Comparison of ENCODE assay signal across 8 cellular contexts in the genomic region with DNA sequence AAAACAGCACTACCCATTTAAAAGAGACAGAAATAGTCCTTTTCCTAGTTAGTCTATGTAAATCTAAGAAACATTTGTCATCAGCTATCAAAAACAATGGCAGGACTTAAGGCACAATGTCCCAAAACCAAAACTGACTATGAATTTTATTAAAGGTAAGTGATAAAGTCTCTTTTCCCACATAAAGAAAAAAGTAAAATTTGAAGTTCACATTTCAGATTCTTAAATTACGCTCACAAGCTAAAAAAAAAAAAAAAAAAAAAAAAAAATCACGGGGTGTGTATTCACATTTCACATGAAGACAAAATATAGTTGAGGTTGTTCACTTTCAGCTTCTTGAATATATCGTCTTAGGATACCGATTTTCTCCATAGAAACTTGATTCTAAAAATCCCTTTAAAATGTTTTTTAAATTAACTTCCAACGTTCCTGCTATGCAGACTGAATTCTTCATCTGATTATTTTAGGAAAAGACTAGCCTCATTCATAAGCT. TPM values are rescaled to one million over a fixed set of nuclear protein-coding genes. Genes with fewer than 3 reads are reported as not detected.
DNase-seq lines count a peak whose midpoint lies in the region; ATAC-seq and TF ChIP-seq lines count a peak whose summit lies in the region.

No MANE protein-coding gene starts in this region.

- H3K4me3 ChIP-seq in CD4-positive, alpha-beta memory T cell (ENCODE audit: low read length in 2 of 2): peak overlapping the region; percentile 52 to 95
- peak overlapping the region; percentile 87 for H3K4me3 ChIP-seq in OCI-LY7 (ENCODE audit: low read depth, low read length, poor library complexity, severe bottlenecking)
- H3K4me3 ChIP-seq in osteoblast (ENCODE audit: insufficient read depth, low read length): peak overlapping the region; percentile 86

- peak overlapping the region; percentile 92; the same call in 1 of the 2 replicates for H2AFZ ChIP-seq in OCI-LY7 (ENCODE audit: low read length)
- peak overlapping the region; percentile 27 for H2AFZ ChIP-seq in osteoblast (ENCODE audit: low read length)

- no peak for DNase-seq in CD4-positive, alpha-beta memory T cell
- DNase-seq in OCI-LY7 (ENCODE audit: low spot score) (no peak), endothelial cell (ENCODE audit: low spot score) (no peak), osteoblast (ENCODE audit: insufficient read length, low spot score, missing footprints) (no peak), NCI-H1930 (lab: John Stamatoyannopoulos, UW) (no peak), COLO668 (lab: John Stamatoyannopoulos, UW; ENCODE audit: unreplicated experiment) (no peak)

- peak overlapping the region; percentile 87 for H3K27ac ChIP-seq in CD4-positive, alpha-beta memory T cell (ENCODE audit: low read depth, low read length)
- H3K27ac ChIP-seq in OCI-LY7 (ENCODE audit: low read depth, low read length, poor library complexity, severe bottlenecking) (peak overlapping the region; percentile 73), osteoblast (ENCODE audit: low read depth, low read length) (peak overlapping the region; percentile 88)

- BruUV-seq in OCI-LY7 (replicated peaks; lab: Mats Ljungman, UMichigan): TSS peak; percentile 63

- TF ChIP-seq CTCF in OCI-LY7 (conservative IDR thresholded peaks at IDR 0.05; ENCODE audit: low read length): no peak
- TF ChIP-seq CTCF in endothelial cell (IDR thresholded peaks at IDR 0.05; ENCODE audit: unreplicated experiment): no peak
- TF ChIP-seq CTCF in osteoblast (IDR thresholded peaks at IDR 0.05; ENCODE audit: extremely low read depth, low read depth, low read length): no peak

- POLR2A ChIA-PET in CD4-positive, alpha-beta memory T cell (lab: Charles Lee; ENCODE audit: partially characterized antibody): interaction anchor here (0.8 to 3.6 kb wide), 11 partner anchors 11 to 731 kb away, joined by 3 to 51 read pairs (median 6); a partner anchor contains a TSS
- POLR2A ChIA-PET in OCI-LY7 (lab: Charles Lee): interaction anchor here (0.5 to 3.3 kb wide), 20 partner anchors 12 to 1815 kb away, joined by 3 to 23 read pairs (median 4); a partner anchor contains a TSS

- no peaks in the 10 kb centered on the region for H3K27me3 Mint-ChIP-seq in CD4-positive, alpha-beta memory T cell
- peaks cover 2% of the 10 kb centered on the region for H3K27me3 Mint-ChIP-seq in endothelial cell (ENCODE audit: unreplicated experiment)

- peaks cover 14 to 56% (median 29%) of the 10 kb centered on the region in 4 donors for H3K4me1 Mint-ChIP-seq in CD4-positive, alpha-beta memory T cell
- H3K4me1 Mint-ChIP-seq in endothelial cell (ENCODE audit: unreplicated experiment): peaks cover 21% of the 10 kb centered on the region

- no peaks in the 10 kb centered on the region for H3K9me2 ChIP-seq in OCI-LY7 (ENCODE audit: insufficient read depth, low read length)

- H3K36me3 ChIP-seq in CD4-positive, alpha-beta memory T cell (ENCODE audit: insufficient read depth, low read length): no peaks in the 10 kb centered on the region
- peaks cover 13% of the 10 kb centered on the region for H3K36me3 ChIP-seq in OCI-LY7 (ENCODE audit: insufficient read depth, low read length)
- no peaks in the 10 kb centered on the region for H3K36me3 ChIP-seq in osteoblast (ENCODE audit: insufficient read depth, low read length)

- intact Hi-C loops in CD4-positive, alpha-beta memory T cell (cut with micrococcal nuclease): loop anchor here (5.0 to 10.0 kb wide), 3 partner anchors 37 to 530 kb away; a partner anchor contains a TSS
- intact Hi-C loops in OCI-LY7 (cut with micrococcal nuclease; ENCODE audit: unreplicated experiment): loop anchor here (5.0 kb wide), 1 partner anchor 152 kb away; a partner anchor contains a TSS

- H3K79me2 ChIP-seq in OCI-LY7 (ENCODE audit: insufficient read depth, low read depth, low read length) (peaks cover 54% of the 10 kb centered on the region), osteoblast (ENCODE audit: insufficient read depth, low read length) (peaks cover 48% of the 10 kb centered on the region)

- H3K27me3 ChIP-seq in CD4-positive, alpha-beta memory T cell (ENCODE audit: insufficient read depth, low read length): no peaks in the 10 kb centered on the region
- H3K27me3 ChIP-seq in osteoblast (ENCODE audit: insufficient read depth, low read length): no peaks in the 10 kb centered on the region

- H4K20me1 ChIP-seq in OCI-LY7 (ENCODE audit: insufficient read depth, low read length) (peaks cover 11% of the 10 kb centered on the region; the same call in 1 of the 2 replicates), osteoblast (ENCODE audit: insufficient read depth, low read length) (peaks cover 3% of the 10 kb centered on the region)

- H3K27ac Mint-ChIP-seq in CD4-positive, alpha-beta memory T cell: peak overlapping the region; percentile 91 to 99 (median 96)
- peak overlapping the region; percentile 98 for H3K27ac Mint-ChIP-seq in endothelial cell (ENCODE audit: unreplicated experiment)

- H3K9me3 ChIP-seq in CD4-positive, alpha-beta memory T cell (ENCODE audit: control insufficient read depth in 1 of 2, low read length in 2 of 2): no peaks in the 10 kb centered on the region
- H3K9me3 ChIP-seq in OCI-LY7 (ENCODE audit: low read length) (no peaks in the 10 kb centered on the region), osteoblast (ENCODE audit: low read depth, low read length) (no peaks in the 10 kb centered on the region)

- peak overlapping the region; percentile 87 to 96 (median 94) for H3K4me3 Mint-ChIP-seq in CD4-positive, alpha-beta memory T cell
- peak overlapping the region; percentile 96 for H3K4me3 Mint-ChIP-seq in endothelial cell (ENCODE audit: unreplicated experiment)

- ATAC-seq in GM19463 (IDR thresholded peaks at IDR 0.05; ENCODE audit: unreplicated experiment): no peak
- ATAC-seq in HG02852 (IDR thresholded peaks at IDR 0.05; ENCODE audit: unreplicated experiment): no peak

- H3K36me3 Mint-ChIP-seq in CD4-positive, alpha-beta memory T cell: peaks cover 4 to 14% of the 10 kb centered on the region in 2 donors
- peaks cover 4% of the 10 kb centered on the region for H3K36me3 Mint-ChIP-seq in endothelial cell (ENCODE audit: low read depth, unreplicated experiment)

- H3K4me2 ChIP-seq in OCI-LY7 (ENCODE audit: low read length) (peak overlapping the region; percentile 87), osteoblast (ENCODE audit: insufficient read depth, low read length) (peak overlapping the region; percentile 83)

- CTCF ChIA-PET in CD4-positive, alpha-beta memory T cell (lab: Charles Lee; ENCODE audit: partially characterized antibody): interaction anchor here (0.6 to 6.8 kb wide), 16 partner anchors 11 to 829 kb away, joined by 3 to 158 read pairs (median 8); a partner anchor contains a TSS
- CTCF ChIA-PET in OCI-LY7 (lab: Charles Lee; ENCODE audit: unreplicated experiment): interaction anchor here (1.2 kb wide), 1 partner anchor 26 kb away, joined by 3 read pairs; no protein-coding TSS in a partner anchor

- peaks cover 0 to 4% (median 0%) of the 10 kb centered on the region in 8 donors for H3K9me3 Mint-ChIP-seq in CD4-positive, alpha-beta memory T cell
- H3K9me3 Mint-ChIP-seq in endothelial cell (ENCODE audit: unreplicated experiment): no peaks in the 10 kb centered on the region

- peaks cover 22% of the 10 kb centered on the region for H3K4me1 ChIP-seq in CD4-positive, alpha-beta memory T cell (ENCODE audit: insufficient read depth, low read length)
- H3K4me1 ChIP-seq in OCI-LY7 (ENCODE audit: insufficient read depth, low read length, poor library complexity, severe bottlenecking): peaks cover 23% of the 10 kb centered on the region
- peaks cover 16% of the 10 kb centered on the region for H3K4me1 ChIP-seq in osteoblast (ENCODE audit: insufficient read depth, low read length)

RNA-seq across cellular contexts. Expression of a gene that starts 1.6 kb away (rescaled TPM):
- total RNA-seq in CD4-positive, alpha-beta memory T cell: 10 to 100 TPM; 17.8 to 18.6 TPM
- 10 to 100 TPM; 22.9 to 41.4 TPM for polyA plus RNA-seq in CD4-positive, alpha-beta memory T cell
- 11.6 and 17.9 TPM in 2 replicates for total RNA-seq in OCI-LY7 (2014; rRNA removed; shearing (Covaris generic))
- total RNA-seq in OCI-LY7 (2022) (19.8 and 36.2 TPM in 2 replicates), endothelial cell (ENCODE audit: unreplicated experiment) (20.4 TPM), osteoblast (143 and 220 TPM in 2 replicates)

RNA-seq across cellular contexts. Expression of a gene that starts 15.2 kb away (rescaled TPM):
- 1 to 10 TPM; 2.5 to 2.9 TPM for total RNA-seq in CD4-positive, alpha-beta memory T cell
- polyA plus RNA-seq in CD4-positive, alpha-beta memory T cell: 1 to 10 TPM; 1.4 to 1.6 TPM
- total RNA-seq in OCI-LY7 (2014; rRNA removed; shearing (Covaris generic)): not detected in 2 replicates
- total RNA-seq in OCI-LY7 (2022): not detected in 2 replicates
- total RNA-seq in endothelial cell (ENCODE audit: unreplicated experiment): 2.3 TPM
- 1.8 and 2.1 TPM in 2 replicates for total RNA-seq in osteoblast
